12 cellular contexts compared by ENCODE assay signal in genomic region chr14:23513005-23513412, GRCh38. TPM values are rescaled to one million over a fixed set of nuclear protein-coding genes. Genes with fewer than 3 reads are reported as not detected.
DNase-seq lines count a peak whose midpoint lies in the region; ATAC-seq and TF ChIP-seq lines count a peak whose summit lies in the region.
"Had no signal": no experiment of that assay in that cellular context is flagged by ENCODE, and none has a peak within 500 bp of the region (broad histone marks: within the 10 kb centered on the region; RNA-seq: fewer than 3 reads in every experiment).

No MANE protein-coding gene starts in this region.

- no peaks in the 10 kb centered on the region for H3K9me3 Mint-ChIP-seq in effector memory CD8-positive, alpha-beta T cell

- ATAC-seq in T-helper 17 cell = no peak
- no peak for ATAC-seq in effector memory CD8-positive, alpha-beta T cell (replicated peaks)
- ATAC-seq: GM12878 had no signal

- DNase-seq in Ammon's horn (ENCODE audit: low spot score) (peak; percentile 90), NCI-H1105 treated with DMSO at 0.1 percent for 48 hours (lab: John Stamatoyannopoulos, UW) (peak; percentile 89), RWPE1 (ENCODE audit: low spot score) (no peak), hippocampal formation (lab: John Stamatoyannopoulos, UW) (peak; percentile 90 to 94), T-helper 17 cell (no peak), GF-D8 (lab: John Stamatoyannopoulos, UW) (no peak)
- DNase-seq in activated CD4-positive, alpha-beta T cell treated with anti-CD3 and anti-CD28 coated beads, Interleukin-2, amount 50 U/mL, for 48 hours = no peak
- no peak for DNase-seq in effector memory CD8-positive, alpha-beta T cell
- DNase-seq: effector CD4-positive, alpha-beta T cell; foreskin fibroblast; stimulated activated CD4-positive, alpha-beta T cell treated with anti-CD3 and anti-CD28 coated beads, Interleukin-4, amount 100 ng/mL, for 1 hour had no signal

- H3K27me3 Mint-ChIP-seq in T-helper 17 cell = no peaks in the 10 kb centered on the region
- H3K27me3 Mint-ChIP-seq in effector memory CD8-positive, alpha-beta T cell = no peaks in the 10 kb centered on the region

- H3K4me1 Mint-ChIP-seq in T-helper 17 cell = peaks cover 13% of the 10 kb centered on the region
- H3K4me1 Mint-ChIP-seq in effector memory CD8-positive, alpha-beta T cell (ENCODE audit: low read depth in 2 of 2) = peaks cover 4 to 8% of the 10 kb centered on the region in 2 donors

- H3K4me3 Mint-ChIP-seq in T-helper 17 cell = no peak overlapping the region
- H3K4me3 Mint-ChIP-seq in effector memory CD8-positive, alpha-beta T cell = no peak overlapping the region

- no peaks in the 10 kb centered on the region for H3K9me3 ChIP-seq in T-helper 17 cell (ENCODE audit: control insufficient read depth, low read length, poor library complexity, severe bottlenecking)

- H3K27ac ChIP-seq in RWPE1 = peak overlapping the region; percentile 89

- H3K27ac Mint-ChIP-seq in T-helper 17 cell = no peak overlapping the region
- H3K27ac Mint-ChIP-seq in effector memory CD8-positive, alpha-beta T cell = no peak overlapping the region

- CTCF ChIA-PET in RWPE1 (lab: Yijun Ruan, JAX) = no interaction called here

- POLR2A ChIA-PET in RWPE1 (lab: Yijun Ruan, JAX; ENCODE audit: low non-redundant PET) = no interaction called here

- TF ChIP-seq CTCF in RWPE1 (conservative IDR thresholded peaks at IDR 0.05; ENCODE audit: low read depth) = no peak

- H3K36me3 Mint-ChIP-seq in T-helper 17 cell (ENCODE audit: low read depth) = peaks cover 6% of the 10 kb centered on the region
- peaks cover under 1% of the 10 kb centered on the region for H3K36me3 Mint-ChIP-seq in effector memory CD8-positive, alpha-beta T cell (ENCODE audit: insufficient read depth)

RNA-seq across cellular contexts. Expression of gene ZFHX2, which starts 38.6 kb away (rescaled TPM):
- total RNA-seq in T-helper 17 cell = under 1 TPM; 0.16 to 0.27 TPM

RNA-seq across cellular contexts. Expression of gene THTPA, which starts 43.1 kb away (rescaled TPM):
- total RNA-seq in T-helper 17 cell = 10 to 100 TPM in 1 of 2 donors, 1 to 10 TPM in 1; 10.0 to 13.6 TPM

RNA-seq across cellular contexts. Expression of gene NGDN, which starts 43.5 kb away (rescaled TPM):
- 100 to 1,000 TPM in 1 of 2 donors, 10 to 100 TPM in 1; 97.6 to 120 TPM for total RNA-seq in T-helper 17 cell

RNA-seq across cellular contexts. Expression of gene AP1G2, which starts 54.6 kb away (rescaled TPM):
- total RNA-seq in T-helper 17 cell = 100 to 1,000 TPM; 268 to 313 TPM

Comparison
In these comparisons a context has a peak if more than half of its experiments do, and no peak if none do; other contexts are left out.
1. DNase-seq: peak in Ammon's horn (single experiment), NCI-H1105 treated with DMSO at 0.1 percent for 48 hours (single experiment) and hippocampal formation (2 of 2); none in RWPE1 (single experiment), T-helper 17 cell (0 of 3), GF-D8 (single experiment), activated CD4-positive, alpha-beta T cell treated with anti-CD3 and anti-CD28 coated beads, Interleukin-2, amount 50 U/mL, for 48 hours (0 of 2) and effector memory CD8-positive, alpha-beta T cell (0 of 3).